8 cellular contexts compared by ENCODE assay signal in genomic region chr4:8428288-8429097, GRCh38. TPM values are rescaled to one million over a fixed set of nuclear protein-coding genes. Genes with fewer than 3 reads are reported as not detected.
DNase-seq lines count a peak whose midpoint lies in the region; ATAC-seq and TF ChIP-seq lines count a peak whose summit lies in the region.

No MANE protein-coding gene starts in this region.

- H3K27me3 ChIP-seq in SK-N-SH (ENCODE audit: insufficient read depth) (no peaks in the 10 kb centered on the region), ovary (no peaks in the 10 kb centered on the region), tibial artery (no peaks in the 10 kb centered on the region)

- H3K36me3 ChIP-seq in SK-N-SH (replicated peaks in 1 of 2; ENCODE audit: control insufficient read depth in 1 of 2, insufficient read depth in 2 of 2, low read length in 1 of 2) = no peaks in the 10 kb centered on the region
- H3K36me3 ChIP-seq in ovary = no peaks in the 10 kb centered on the region
- peaks cover 0 to 9% (median 0%) of the 10 kb centered on the region in 3 donors for H3K36me3 ChIP-seq in tibial artery

- H3K4me1 ChIP-seq in SK-N-SH (ENCODE audit: control insufficient read depth in 1 of 2, insufficient read depth in 2 of 2, low read depth in 1 of 2, low read length in 1 of 2) (peaks cover 0 to 16% of the 10 kb centered on the region in 2 experiments; a peak in 1 of 4 replicates), ovary (ENCODE audit: insufficient read depth) (peaks cover 20% of the 10 kb centered on the region), tibial artery (peaks cover 0 to 35% (median 28%) of the 10 kb centered on the region in 4 donors)

- H3K9me2 ChIP-seq in SK-N-SH = no peaks in the 10 kb centered on the region

- POLR2A ChIA-PET in SK-N-SH (lab: Yijun Ruan, JAX) = interaction anchor here (1.0 to 1.5 kb wide), 5 partner anchors 10 to 186 kb away, joined by 3 to 12 read pairs (median 3); partner anchors contain the start of genes ACOX3 and TRMT44

- H4K20me1 ChIP-seq in SK-N-SH (ENCODE audit: insufficient read depth) = no peaks in the 10 kb centered on the region

- H3K27ac ChIP-seq in SK-N-SH (ENCODE audit: low read depth in 2 of 2, low read length in 1 of 2) (peak overlapping the region; percentile 47 to 69), ovary (peak overlapping the region in 1 of 2 donors; percentile 22), tibial artery (peak overlapping the region; percentile 86)

- ATAC-seq in HG02588 (IDR thresholded peaks at IDR 0.05; ENCODE audit: unreplicated experiment) = peak; percentile 95
- ATAC-seq in activated naive CD4-positive, alpha-beta T cell treated with anti-CD3 and anti-CD28 coated beads, Interleukin-2, amount 50 U/mL, for 72 hours = peak; percentile 98 to 99

- peaks cover 5% of the 10 kb centered on the region for H3K27me3 Mint-ChIP-seq in glutamatergic neuron (ENCODE audit: unreplicated experiment)

- TF ChIP-seq POLR2A in NB4 (IDR thresholded peaks at IDR 0.05; ENCODE audit: extremely low read depth, insufficient read length) = peak; percentile 83
- peak; percentile 22 for TF ChIP-seq POLR2A in ovary (IDR thresholded peaks at IDR 0.05)

- H3F3A ChIP-seq in SK-N-SH (replicated peaks; ENCODE audit: insufficient read depth) = no peaks in the 10 kb centered on the region

- intact Hi-C loops in ovary (cut with DNase I) = no loop called here
- intact Hi-C loops in tibial artery (cut with DNase I; ENCODE audit: low total_unique reads) = loop anchor here (5.0 kb wide), 1 partner anchor 271 kb away; the partner anchor contains the start of gene ABLIM2

- peak overlapping the region; percentile 90 to 93 for H3K27ac Mint-ChIP-seq in activated naive CD4-positive, alpha-beta T cell treated with anti-CD3 and anti-CD28 coated beads, Interleukin-2, amount 50 U/mL, for 72 hours
- peak overlapping the region; percentile 93 for H3K27ac Mint-ChIP-seq in glutamatergic neuron (ENCODE audit: unreplicated experiment)

- H3K4me3 ChIP-seq in NB4 (ENCODE audit: low read depth, low read length) (peak overlapping the region; percentile 84), SK-N-SH (ENCODE audit: low read depth in 2 of 2, low read length in 1 of 2) (peak overlapping the region; percentile 80 to 90), ovary (peak overlapping the region; percentile 91), tibial artery (peak overlapping the region; percentile 72 to 83)

- no peaks in the 10 kb centered on the region for H3K9me3 Mint-ChIP-seq in activated naive CD4-positive, alpha-beta T cell treated with anti-CD3 and anti-CD28 coated beads, Interleukin-2, amount 50 U/mL, for 72 hours
- H3K9me3 Mint-ChIP-seq in glutamatergic neuron (ENCODE audit: unreplicated experiment) = peaks cover 11% of the 10 kb centered on the region

- no peaks in the 10 kb centered on the region for H3K9me3 ChIP-seq in SK-N-SH
- H3K9me3 ChIP-seq in ovary = no peaks in the 10 kb centered on the region
- H3K9me3 ChIP-seq in tibial artery = no peaks in the 10 kb centered on the region

- peak overlapping the region; percentile 71 for H3K9ac ChIP-seq in SK-N-SH

- H3K4me1 Mint-ChIP-seq in glutamatergic neuron (ENCODE audit: low read depth, unreplicated experiment) = peaks cover 5% of the 10 kb centered on the region

- under 1% methylated on average over 28 of the region's 56 CpGs for WGBS in SK-N-SH (ENCODE audit: low lambda C conversion rate)
- 1 to 2% (median 1%) methylated on average over 46 to 56 of the region's 56 CpGs for WGBS in ovary, 3 donors

- H2AFZ ChIP-seq in SK-N-SH (ENCODE audit: low read depth) = peak overlapping the region; percentile 88

- no peaks in the 10 kb centered on the region for H3K36me3 Mint-ChIP-seq in activated naive CD4-positive, alpha-beta T cell treated with anti-CD3 and anti-CD28 coated beads, Interleukin-2, amount 50 U/mL, for 72 hours
- peaks cover 4% of the 10 kb centered on the region for H3K36me3 Mint-ChIP-seq in glutamatergic neuron (ENCODE audit: unreplicated experiment)

- H3K4me3 Mint-ChIP-seq in glutamatergic neuron (ENCODE audit: unreplicated experiment) = peak overlapping the region; percentile 92

- TF ChIP-seq EP300 in SK-N-SH (IDR thresholded peaks at IDR 0.05; ENCODE audit: borderline replicate concordance in 1 of 2, low read depth in 1 of 2, low read length in 1 of 2) (no peak), ovary (IDR thresholded peaks at IDR 0.05) (no peak)

- TF ChIP-seq CTCF in GM12872 (IDR thresholded peaks at IDR 0.05; ENCODE audit: insufficient read depth, low read depth, low read length) = peak; percentile 68
- TF ChIP-seq CTCF in NB4 (IDR thresholded peaks at IDR 0.05; ENCODE audit: low read depth, low read length) = peak; percentile 52
- peak; percentile 61 for TF ChIP-seq CTCF in SK-N-SH (IDR thresholded peaks at IDR 0.05)
- peak; percentile 54 for TF ChIP-seq CTCF in glutamatergic neuron (IDR thresholded peaks at IDR 0.05; ENCODE audit: partially characterized antibody, unreplicated experiment)
- peak in 1 of 3 donors; percentile 37 for TF ChIP-seq CTCF in ovary (IDR thresholded peaks at IDR 0.05)
- TF ChIP-seq CTCF in tibial artery (IDR thresholded peaks at IDR 0.05) = no peak

- H3K79me2 ChIP-seq in SK-N-SH (ENCODE audit: insufficient read depth) = peaks cover 11% of the 10 kb centered on the region

- peak; percentile 92 for DNase-seq in NB4 (ENCODE audit: low read depth)
- peak; percentile 99 for DNase-seq in SK-N-SH
- DNase-seq in activated naive CD4-positive, alpha-beta T cell treated with anti-CD3 and anti-CD28 coated beads, Interleukin-2, amount 50 U/mL, for 72 hours (ENCODE audit: low spot score in 2 of 2) = peak; percentile 88 to 96
- peak; percentile 97 for DNase-seq in glutamatergic neuron
- peak; percentile 82 to 95 (median 92) for DNase-seq in ovary
- DNase-seq in tibial artery = peak; percentile 78 to 94

- CTCF ChIA-PET in SK-N-SH (lab: Yijun Ruan, JAX) = interaction anchor here (0.7 to 2.5 kb wide), 23 partner anchors 9 to 626 kb away, joined by 3 to 12 read pairs (median 4); partner anchors contain the start of genes ACOX3 and TRMT44

- H3K4me2 ChIP-seq in SK-N-SH = peak overlapping the region; percentile 87

- TF ChIP-seq RAD21 in SK-N-SH (IDR thresholded peaks at IDR 0.05; ENCODE audit: low read length) = no peak

TF ChIP-seq in SK-N-SH, 30 proteins besides CTCF, POLR2A, EP300 and RAD21 (continues in another document):
- no peak for TF ChIP-seq EZH2phosphoT487 (IDR thresholded peaks at IDR 0.05; ENCODE audit: borderline replicate concordance, low read depth)
- TF ChIP-seq USF2 (IDR thresholded peaks at IDR 0.05; ENCODE audit: borderline replicate concordance, low read depth, low read length) = no peak; the same call in 1 of the 2 replicates
- no peak; the same call in 1 of the 2 replicates for TF ChIP-seq YY1 (IDR thresholded peaks at IDR 0.05; ENCODE audit: low read depth)
- TF ChIP-seq SMC3 (IDR thresholded peaks at IDR 0.05; ENCODE audit: low read depth, low read length) = no peak
- no peak for TF ChIP-seq GATA2 (CRISPR knock-in tag; IDR thresholded peaks at IDR 0.05)
- TF ChIP-seq NFIC (IDR thresholded peaks at IDR 0.05; ENCODE audit: borderline replicate concordance) = no peak
- peak; percentile 97 for TF ChIP-seq MXI1 (IDR thresholded peaks at IDR 0.05; ENCODE audit: low read depth, low read length)
- peak; percentile 90 for TF ChIP-seq SIN3A (IDR thresholded peaks at IDR 0.05; ENCODE audit: borderline replicate concordance, low read depth, low read length)
- TF ChIP-seq IRF3 (IDR thresholded peaks at IDR 0.05; ENCODE audit: low read depth, low read length) = no peak
- TF ChIP-seq POLR2AphosphoS5 (IDR thresholded peaks at IDR 0.05; ENCODE audit: low read depth, low read length) = peak; percentile 69; the same call in 1 of the 2 replicates
- no peak for TF ChIP-seq NRF1 (IDR thresholded peaks at IDR 0.05; ENCODE audit: low read depth, low read length)
- TF ChIP-seq RCOR1 (IDR thresholded peaks at IDR 0.05; ENCODE audit: low read length) = no peak

RNA-seq across cellular contexts. Expression of gene ACOX3, which starts 12.0 kb away (rescaled TPM):
- polyA plus RNA-seq in SK-N-SH (2012; rRNA removed) (7.0 and 8.4 TPM in 2 replicates), ovary (10 to 100 TPM; 10.1 to 14.2 TPM)
- 6.3 and 6.4 TPM in 2 replicates for polyA plus RNA-seq in SK-N-SH (2012; cell fraction: cytosol; rRNA removed)
- polyA plus RNA-seq in SK-N-SH (2012; cell fraction: nucleus; rRNA removed) = 30.2 and 33.9 TPM in 2 replicates
- 10 to 100 TPM; 22.1 to 29.2 TPM for total RNA-seq in activated naive CD4-positive, alpha-beta T cell treated with anti-CD3 and anti-CD28 coated beads, Interleukin-2, amount 50 U/mL, for 72 hours
- total RNA-seq in glutamatergic neuron (ENCODE audit: unreplicated experiment) (23.8 TPM), ovary (10 to 100 TPM; 15.0 to 32.4 (median 24.2) TPM)

RNA-seq across cellular contexts. Expression of gene TRMT44, which starts 12.1 kb away (rescaled TPM):
- 6.0 and 6.9 TPM in 2 replicates for polyA plus RNA-seq in SK-N-SH (2012; rRNA removed)
- 3.8 and 4.9 TPM in 2 replicates for polyA plus RNA-seq in SK-N-SH (2012; cell fraction: cytosol; rRNA removed)
- polyA plus RNA-seq in SK-N-SH (2012; cell fraction: nucleus; rRNA removed) = 18.9 and 20.0 TPM in 2 replicates
- 10 to 100 TPM; 19.9 to 24.8 TPM for total RNA-seq in activated naive CD4-positive, alpha-beta T cell treated with anti-CD3 and anti-CD28 coated beads, Interleukin-2, amount 50 U/mL, for 72 hours
- total RNA-seq in glutamatergic neuron (ENCODE audit: unreplicated experiment) = 23.3 TPM
- 10 to 100 TPM; 29.7 to 54.8 (median 35.9) TPM for total RNA-seq in ovary
- polyA plus RNA-seq in ovary = 10 to 100 TPM; 14.6 to 30.3 TPM

Comparison
In these comparisons a context has a peak if more than half of its experiments do, and no peak if none do; other contexts are left out.
1. CTCF ChIP-seq: peak in GM12872 (single experiment), NB4 (single experiment), SK-N-SH (single experiment) and glutamatergic neuron (single experiment); none in tibial artery (0 of 2).
2. Peak in every context shown above with its lines, with median percentiles within 50 percentile points of each other: DNase-seq and H3K4me3 ChIP-seq.